In genomic region chr2:65430515-65431416, GRCh38 we compare ENCODE assay signal across 8 cellular contexts. TPM values are rescaled to one million over a fixed set of nuclear protein-coding genes. Genes with fewer than 3 reads are reported as not detected.
DNase-seq lines count a peak whose midpoint lies in the region; ATAC-seq and TF ChIP-seq lines count a peak whose summit lies in the region.

No MANE protein-coding gene starts in this region.

- no peaks in the 10 kb centered on the region for H3K27me3 ChIP-seq in neural cell (ENCODE audit: insufficient read depth, low read depth, low read length)

- peaks cover 43% of the 10 kb centered on the region for H3K79me2 ChIP-seq in neural cell (replicated peaks; ENCODE audit: insufficient read depth, low read length)

- H3K36me3 ChIP-seq in neural cell (ENCODE audit: insufficient read depth, low read length) = no peaks in the 10 kb centered on the region

- peak overlapping the region; percentile 90 for H3K27ac ChIP-seq in neural cell (ENCODE audit: low read length)

- H3K9me3 Mint-ChIP-seq in activated T-helper 2 cell treated with anti-CD3 and anti-CD28 coated beads, Interferon-gamma antibody, Interleukin-2, Interleukin-4, amounts not matched to agents 10 μg/mL and 5 μg/mL and 100 μg/mL, durations not matched to agents 14 hours and 24 hours and 36 hours = no peaks in the 10 kb centered on the region

- H3K4me3 Mint-ChIP-seq in activated T-helper 2 cell treated with anti-CD3 and anti-CD28 coated beads, Interferon-gamma antibody, Interleukin-2, Interleukin-4, amounts not matched to agents 10 μg/mL and 5 μg/mL and 100 μg/mL, durations not matched to agents 14 hours and 24 hours and 36 hours (ENCODE audit: low read depth) = peak overlapping the region; percentile 87

- no peaks in the 10 kb centered on the region for H3K9me2 ChIP-seq in neural cell (ENCODE audit: insufficient read depth, low read length)

- peak overlapping the region; percentile 86 for H3K4me2 ChIP-seq in neural cell (ENCODE audit: low read length)

- peak; percentile 31 for ATAC-seq in GM21529 (IDR thresholded peaks at IDR 0.05; ENCODE audit: unreplicated experiment)

- TF ChIP-seq RAD21 in neural cell (conservative IDR thresholded peaks at IDR 0.05) = no peak

- peaks cover 48% of the 10 kb centered on the region for H3K27me3 Mint-ChIP-seq in activated T-helper 2 cell treated with anti-CD3 and anti-CD28 coated beads, Interferon-gamma antibody, Interleukin-2, Interleukin-4, amounts not matched to agents 10 μg/mL and 5 μg/mL and 100 μg/mL, durations not matched to agents 14 hours and 24 hours and 36 hours (ENCODE audit: low read depth)

- peak overlapping the region; percentile 73 for H3K27ac Mint-ChIP-seq in activated T-helper 2 cell treated with anti-CD3 and anti-CD28 coated beads, Interferon-gamma antibody, Interleukin-2, Interleukin-4, amounts not matched to agents 10 μg/mL and 5 μg/mL and 100 μg/mL, durations not matched to agents 14 hours and 24 hours and 36 hours

- H3F3A ChIP-seq in neural cell (ENCODE audit: insufficient read depth, low read length, poor library complexity, severe bottlenecking) = no peaks in the 10 kb centered on the region

- no peaks in the 10 kb centered on the region for H3K9me3 ChIP-seq in neural cell (ENCODE audit: low read length)

- peak; percentile 37 for TF ChIP-seq EP300 in neural cell (conservative IDR thresholded peaks at IDR 0.05; ENCODE audit: poor library complexity, severe bottlenecking)

- H3K4me3 ChIP-seq in foreskin fibroblast (ENCODE audit: low read depth in 1 of 2, low read length in 2 of 2) = peak overlapping the region; percentile 86 to 88
- peak overlapping the region; percentile 90 for H3K4me3 ChIP-seq in neural cell (ENCODE audit: low read length)

- intact Hi-C loops in activated T-helper 2 cell treated with anti-CD3 and anti-CD28 coated beads, Interferon-gamma antibody, Interleukin-2, Interleukin-4, amounts not matched to agents 10 μg/mL and 5 μg/mL and 100 μg/mL, durations not matched to agents 14 hours and 24 hours and 36 hours (cut with micrococcal nuclease) = loop anchor here (1.0 to 10.0 kb wide), 9 partner anchors 14 to 446 kb away; partner anchors contain the start of genes ACTR2, CEP68, RAB1A and SLC1A4

- peak; percentile 41 for DNase-seq in COLO829 (ENCODE audit: low spot score)
- DNase-seq in KG1 (lab: John Stamatoyannopoulos, UW) = peak; percentile 68
- peak; percentile 58 for DNase-seq in activated T-helper 2 cell treated with anti-CD3 and anti-CD28 coated beads, Interferon-gamma antibody, Interleukin-2, Interleukin-4, amounts not matched to agents 10 μg/mL and 5 μg/mL and 100 μg/mL, durations not matched to agents 14 hours and 24 hours and 36 hours (ENCODE audit: low spot score)
- peak; percentile 39 to 68 for DNase-seq in foreskin fibroblast
- DNase-seq in superior temporal gyrus (ENCODE audit: extremely low spot score) = peak; percentile 81

- no peaks in the 10 kb centered on the region for H3K36me3 Mint-ChIP-seq in activated T-helper 2 cell treated with anti-CD3 and anti-CD28 coated beads, Interferon-gamma antibody, Interleukin-2, Interleukin-4, amounts not matched to agents 10 μg/mL and 5 μg/mL and 100 μg/mL, durations not matched to agents 14 hours and 24 hours and 36 hours (ENCODE audit: low read depth)

- TF ChIP-seq CTCF in foreskin fibroblast (IDR thresholded peaks at IDR 0.05; ENCODE audit: low read depth, low read length) (no peak), neural cell (IDR thresholded peaks at IDR 0.05; ENCODE audit: poor library complexity, severe bottlenecking) (no peak)

- H2AFZ ChIP-seq in neural cell (ENCODE audit: low read depth, low read length) = peak overlapping the region; percentile 25

- no peaks in the 10 kb centered on the region for H4K20me1 ChIP-seq in neural cell (ENCODE audit: insufficient read depth)

- H3K9ac ChIP-seq in neural cell (ENCODE audit: low read length) = peak overlapping the region; percentile 95

- peaks cover 10% of the 10 kb centered on the region for H3K4me1 Mint-ChIP-seq in activated T-helper 2 cell treated with anti-CD3 and anti-CD28 coated beads, Interferon-gamma antibody, Interleukin-2, Interleukin-4, amounts not matched to agents 10 μg/mL and 5 μg/mL and 100 μg/mL, durations not matched to agents 14 hours and 24 hours and 36 hours (ENCODE audit: low read depth)

TF ChIP-seq in PFSK-1, 5 proteins besides CTCF, POLR2A, EP300 and RAD21:
- no peak for TF ChIP-seq TAF1 (IDR thresholded peaks at IDR 0.05; ENCODE audit: borderline replicate concordance, insufficient read depth, low read length)
- peak; percentile 49 for TF ChIP-seq POLR2AphosphoS5 (IDR thresholded peaks at IDR 0.05; ENCODE audit: low read depth, low read length)

TF ChIP-seq in neural cell, 6 proteins besides CTCF, POLR2A, EP300 and RAD21:
- TF ChIP-seq POLR2AphosphoS5 (IDR thresholded peaks at IDR 0.05) = peak; percentile 82
- TF ChIP-seq SMC3 (conservative IDR thresholded peaks at IDR 0.05; ENCODE audit: poor library complexity) = no peak
- peak; percentile 94 for TF ChIP-seq TAF1 (IDR thresholded peaks at IDR 0.05; ENCODE audit: low read depth)
- no peak for TF ChIP-seq EZH2 (IDR thresholded peaks at IDR 0.05; ENCODE audit: borderline replicate concordance, insufficient read depth, low read length, poor library complexity, severe bottlenecking)
- peak; percentile 67 for TF ChIP-seq REST (IDR thresholded peaks at IDR 0.05; ENCODE audit: borderline replicate concordance)
- TF ChIP-seq MXI1 (conservative IDR thresholded peaks at IDR 0.05; ENCODE audit: poor library complexity, severe bottlenecking) = peak; percentile 84

RNA-seq across cellular contexts. Expression of gene SPRED2, which starts 1.6 kb away (rescaled TPM):
- polyA plus RNA-seq in PFSK-1 (2012; ENCODE audit: insufficient read length, low read depth) = 79.9 TPM
- total RNA-seq in activated T-helper 2 cell treated with anti-CD3 and anti-CD28 coated beads, Interferon-gamma antibody, Interleukin-2, Interleukin-4, amounts not matched to agents 10 μg/mL and 5 μg/mL and 100 μg/mL, durations not matched to agents 14 hours and 24 hours and 36 hours = 7.9 and 8.4 TPM in 2 replicates
- polyA plus RNA-seq in neural cell = 5.3 and 5.4 TPM in 2 replicates
- polyA minus RNA-seq in neural cell = 12.2 and 15.7 TPM in 2 replicates

Comparison
In these comparisons a context has a peak if more than half of its experiments do, and no peak if none do; other contexts are left out.
1. Peak in every context shown above with its lines: DNase-seq, ATAC-seq, H3K4me3 ChIP-seq and H3K27ac ChIP-seq.